In the genomic region with DNA sequence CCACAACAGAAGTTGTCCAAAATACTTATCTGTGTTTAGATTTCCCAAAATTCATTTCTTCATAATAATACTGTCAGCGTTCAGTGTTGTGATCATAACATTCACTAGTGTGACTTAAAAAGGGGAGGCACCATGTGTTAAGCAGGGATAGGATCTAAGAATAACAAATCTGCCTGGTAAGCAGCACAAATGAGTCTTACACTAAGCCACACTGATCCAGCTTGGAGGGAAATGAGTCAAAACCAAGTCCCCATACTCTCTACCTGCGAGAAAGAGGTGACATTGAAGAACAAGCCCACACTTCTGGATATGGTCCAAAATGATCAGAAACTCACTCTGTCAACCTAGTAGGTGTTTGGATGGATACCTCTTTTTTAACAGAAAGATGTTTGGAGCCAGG, we compare ENCODE assay signal across 24 cellular contexts.
A peak's percentile ranks its signal among the peaks of the same experiment; 100 is the strongest.
DNase-seq lines count a peak whose midpoint lies in the region; ATAC-seq and TF ChIP-seq lines count a peak whose summit lies in the region.
"Had no signal": no experiment of that assay in that cellular context is flagged by ENCODE, and none has a peak within 500 bp of the region (broad histone marks: within the 10 kb centered on the region; RNA-seq: fewer than 3 reads in every experiment).

No MANE protein-coding gene starts in this region.

- H3K4me2 ChIP-seq in H9 (ENCODE audit: insufficient read depth, insufficient read length, low read length) = no peak overlapping the region
- H3K4me2 ChIP-seq: BLaER1, PC-9 had no signal

- no peak overlapping the region for H4K8ac ChIP-seq in H9 (replicated peaks; ENCODE audit: insufficient read length, low read depth, low read length)

- no peak overlapping the region for H2BK120ac ChIP-seq in H9 (ENCODE audit: low read depth, low read length, poor library complexity, severe bottlenecking)

- H3K4me1 Mint-ChIP-seq in activated T-cell treated with anti-CD3 and anti-CD28 coated beads, Interleukin-2, amount 50 U/mL, for 72 hours (ENCODE audit: low read depth) = no peaks in the 10 kb centered on the region
- H3K4me1 Mint-ChIP-seq in activated T-cell treated with anti-CD3 and anti-CD28 coated beads, Interleukin-2, amount 50 U/mL, for 4 hours (ENCODE audit: low read depth) = no peaks in the 10 kb centered on the region
- no peaks in the 10 kb centered on the region for H3K4me1 Mint-ChIP-seq in H9
- H3K4me1 Mint-ChIP-seq in naive thymus-derived CD8-positive, alpha-beta T cell = peaks cover 0 to 2% (median 0%) of the 10 kb centered on the region in 4 donors
- H3K4me1 Mint-ChIP-seq: CD4-positive, CD25-positive, alpha-beta regulatory T cell had no signal

- no peak for TF ChIP-seq CTCF in H9 (conservative IDR thresholded peaks at IDR 0.05)

- no CpG with 5 or more reads among the region's 2 CpGs for WGBS in H9 (ENCODE audit: extremely low coverage, insufficient read length, low lambda C conversion rate)

- H2AK5ac ChIP-seq in H9 (ENCODE audit: insufficient read length, low read length) = no peak overlapping the region

- H3K27ac ChIP-seq in H9 (ENCODE audit: insufficient read length, low read depth, low read length) = no peak overlapping the region
- H3K27ac ChIP-seq: BLaER1, PC-9, RWPE1 had no signal

- H3K4me3 Mint-ChIP-seq in activated T-cell treated with anti-CD3 and anti-CD28 coated beads, Interleukin-2, amount 50 U/mL, for 72 hours = no peak overlapping the region
- H3K4me3 Mint-ChIP-seq in activated T-cell treated with anti-CD3 and anti-CD28 coated beads, Interleukin-2, amount 50 U/mL, for 4 hours = no peak overlapping the region
- no peak overlapping the region for H3K4me3 Mint-ChIP-seq in H9
- H3K4me3 Mint-ChIP-seq in naive thymus-derived CD8-positive, alpha-beta T cell = no peak overlapping the region
- H3K4me3 Mint-ChIP-seq: CD4-positive, CD25-positive, alpha-beta regulatory T cell had no signal

- no peak overlapping the region for H2BK20ac ChIP-seq in H9 (ENCODE audit: low read depth, low read length, poor library complexity, severe bottlenecking)

- POLR2A ChIA-PET in naive thymus-derived CD8-positive, alpha-beta T cell (lab: Charles Lee) = no interaction called here

- no peaks in the 10 kb centered on the region for H3K23me2 ChIP-seq in H9 (ENCODE audit: insufficient read length, low read depth, low read length, poor library complexity, severe bottlenecking)

- no peak overlapping the region for H2BK5ac ChIP-seq in H9 (ENCODE audit: insufficient read length, low read length)

- no peak overlapping the region for H3K23ac ChIP-seq in H9 (ENCODE audit: insufficient read length, low read depth, low read length)

- peak in 1 of 2 donors; percentile 6 for DNase-seq in activated T-cell treated with anti-CD3 and anti-CD28 coated beads, Interleukin-2, amount 50 U/mL, for 72 hours
- DNase-seq in activated T-cell treated with anti-CD3 and anti-CD28 coated beads, Interleukin-2, amount 50 U/mL, for 4 hours = no peak
- DNase-seq in H9 (no peak), adipocyte (ENCODE audit: low read depth) (peak; percentile 8), RPMI8226 (no peak), inferior parietal cortex (ENCODE audit: extremely low spot score) (no peak)
- no peak for DNase-seq in naive thymus-derived CD8-positive, alpha-beta T cell
- DNase-seq: CD4-positive, CD25-positive, alpha-beta regulatory T cell; GDM1; GOT3; KBM-7; MV-4-11; NCI-H1105; NCI-H146; NCI-H1930; NCI-H2107; NCI-H524; NCI-H748 treated with DMSO at 0.1 percent for 48 hours; PC-9; SHP77 had no signal

- H3K9me3 ChIP-seq in H9 (ENCODE audit: control insufficient read depth, low read depth, low read length) = no peaks in the 10 kb centered on the region
- no peaks in the 10 kb centered on the region for H3K9me3 ChIP-seq in adipocyte (ENCODE audit: control insufficient read depth, low read length)
- H3K9me3 ChIP-seq: BLaER1 had no signal

- no peak overlapping the region for H3K56ac ChIP-seq in H9 (ENCODE audit: insufficient read length, low read depth, low read length)

- H3K36me3 Mint-ChIP-seq in activated T-cell treated with anti-CD3 and anti-CD28 coated beads, Interleukin-2, amount 50 U/mL, for 72 hours (ENCODE audit: insufficient read depth in 2 of 2) = no peaks in the 10 kb centered on the region
- H3K36me3 Mint-ChIP-seq in activated T-cell treated with anti-CD3 and anti-CD28 coated beads, Interleukin-2, amount 50 U/mL, for 4 hours (ENCODE audit: insufficient read depth) = no peaks in the 10 kb centered on the region
- H3K36me3 Mint-ChIP-seq in H9 (ENCODE audit: insufficient read depth in 1 of 3, low read depth in 3 of 3) = no peaks in the 10 kb centered on the region; a peak in 1 of 7 replicates
- no peaks in the 10 kb centered on the region for H3K36me3 Mint-ChIP-seq in naive thymus-derived CD8-positive, alpha-beta T cell
- H3K36me3 Mint-ChIP-seq: CD4-positive, CD25-positive, alpha-beta regulatory T cell had no signal

- H3K27me3 ChIP-seq in H9 (ENCODE audit: insufficient read depth, low read length) (no peaks in the 10 kb centered on the region), adipocyte (replicated peaks; ENCODE audit: control insufficient read depth, insufficient read depth, low read length) (no peaks in the 10 kb centered on the region)
- H3K27me3 ChIP-seq: BLaER1 had no signal

- H3T11ph ChIP-seq in H9 (ENCODE audit: low read length) = no peak overlapping the region

- H3K14ac ChIP-seq in H9 (ENCODE audit: insufficient read depth, low read length) = no peak overlapping the region

- H2BK12ac ChIP-seq in H9 (ENCODE audit: insufficient read length, low read depth, low read length) = no peak overlapping the region

- H3K36me3 ChIP-seq in adipocyte (ENCODE audit: control insufficient read depth, insufficient read depth, low read length, severe bottlenecking) = no peaks in the 10 kb centered on the region
- H3K36me3 ChIP-seq: BLaER1 had no signal

- no peak overlapping the region for H3K18ac ChIP-seq in H9 (ENCODE audit: insufficient read length, low read depth, low read length)

- no peak overlapping the region for H2BK15ac ChIP-seq in H9 (ENCODE audit: low read depth, low read length)

- no peak overlapping the region for H3K4ac ChIP-seq in H9 (ENCODE audit: low read depth, low read length)

- H3K9ac ChIP-seq in H9 (ENCODE audit: extremely low read depth, insufficient read length, low read length) (no peak overlapping the region), adipocyte (ENCODE audit: low read length) (no peak overlapping the region)
- H3K9ac ChIP-seq: BLaER1 had no signal

- no peaks in the 10 kb centered on the region for H3K9me3 Mint-ChIP-seq in activated T-cell treated with anti-CD3 and anti-CD28 coated beads, Interleukin-2, amount 50 U/mL, for 72 hours
- no peaks in the 10 kb centered on the region for H3K9me3 Mint-ChIP-seq in activated T-cell treated with anti-CD3 and anti-CD28 coated beads, Interleukin-2, amount 50 U/mL, for 4 hours
- H3K9me3 Mint-ChIP-seq in H9 = no peaks in the 10 kb centered on the region; a peak in 1 of 5 replicates
- peaks cover 0 to 2% (median 0%) of the 10 kb centered on the region in 9 donors for H3K9me3 Mint-ChIP-seq in naive thymus-derived CD8-positive, alpha-beta T cell

- H4K5ac ChIP-seq in H9 (ENCODE audit: insufficient read length, low read depth, low read length) = no peak overlapping the region

- no peak overlapping the region for H3K27ac Mint-ChIP-seq in activated T-cell treated with anti-CD3 and anti-CD28 coated beads, Interleukin-2, amount 50 U/mL, for 72 hours
- peak overlapping the region in 2 of 3 experiments; percentile 55 to 59; a peak in 1 of 7 replicates for H3K27ac Mint-ChIP-seq in H9
- no peak overlapping the region for H3K27ac Mint-ChIP-seq in naive thymus-derived CD8-positive, alpha-beta T cell
- H3K27ac Mint-ChIP-seq: CD4-positive, CD25-positive, alpha-beta regulatory T cell had no signal

- H3K4me1 ChIP-seq in H9 (ENCODE audit: insufficient read depth, low read length) (no peaks in the 10 kb centered on the region), adipocyte (ENCODE audit: control insufficient read depth, insufficient read depth, low read length) (no peaks in the 10 kb centered on the region)
- H3K4me1 ChIP-seq: BLaER1 had no signal

- no peak overlapping the region for H3K4me3 ChIP-seq in adipocyte (ENCODE audit: low read length)
- H3K4me3 ChIP-seq: BLaER1, GM12878, PC-9 had no signal

- no peak overlapping the region for H4K91ac ChIP-seq in H9 (ENCODE audit: insufficient read length, low read depth, low read length)

- no peaks in the 10 kb centered on the region for H4K20me1 ChIP-seq in H9 (ENCODE audit: control insufficient read depth, insufficient read depth, insufficient read length)
- H4K20me1 ChIP-seq: BLaER1 had no signal

- no peak overlapping the region for H2AFZ ChIP-seq in H9 (ENCODE audit: low read length)
- H2AFZ ChIP-seq: PC-9 had no signal

- no peaks in the 10 kb centered on the region for H3K27me3 Mint-ChIP-seq in activated T-cell treated with anti-CD3 and anti-CD28 coated beads, Interleukin-2, amount 50 U/mL, for 72 hours (ENCODE audit: low read depth)
- H3K27me3 Mint-ChIP-seq in activated T-cell treated with anti-CD3 and anti-CD28 coated beads, Interleukin-2, amount 50 U/mL, for 4 hours (ENCODE audit: low read depth) = peaks cover 8% of the 10 kb centered on the region
- no peaks in the 10 kb centered on the region for H3K27me3 Mint-ChIP-seq in H9 (ENCODE audit: low read depth)
- peaks cover 2 to 8% (median 3%) of the 10 kb centered on the region in 5 donors for H3K27me3 Mint-ChIP-seq in naive thymus-derived CD8-positive, alpha-beta T cell

- H3K79me2 ChIP-seq in H9 (ENCODE audit: insufficient read depth, low read length) = no peaks in the 10 kb centered on the region

- ATAC-seq in activated T-cell treated with anti-CD3 and anti-CD28 coated beads, Interleukin-2, amount 50 U/mL, for 72 hours (replicated peaks in 1 of 2) = peak; percentile 82 to 96
- no peak for ATAC-seq in activated T-cell treated with anti-CD3 and anti-CD28 coated beads, Interleukin-2, amount 50 U/mL, for 4 hours
- no peak for ATAC-seq in naive thymus-derived CD8-positive, alpha-beta T cell
- ATAC-seq: GM12878, HCT116 had no signal

- H3K79me1 ChIP-seq in H9 (ENCODE audit: insufficient read depth, low read depth, low read length, poor library complexity, severe bottlenecking) = no peaks in the 10 kb centered on the region

Comparison
In these comparisons a context has a peak if more than half of its experiments do, and no peak if none do; other contexts are left out.
1. ATAC-seq: peak in activated T-cell treated with anti-CD3 and anti-CD28 coated beads, Interleukin-2, amount 50 U/mL, for 72 hours (2 of 2); none in activated T-cell treated with anti-CD3 and anti-CD28 coated beads, Interleukin-2, amount 50 U/mL, for 4 hours (0 of 2) and naive thymus-derived CD8-positive, alpha-beta T cell (0 of 2).
2. H3K27ac Mint-ChIP-seq: peak in H9 (2 of 3); none in activated T-cell treated with anti-CD3 and anti-CD28 coated beads, Interleukin-2, amount 50 U/mL, for 72 hours (single experiment) and naive thymus-derived CD8-positive, alpha-beta T cell (0 of 10).